In genomic region chr17:44308865-44309264, GRCh38 we compare ENCODE assay signal across 1 cellular context.
TF ChIP-seq lines count a peak whose summit lies in the region.

No MANE protein-coding gene starts in this region.

TF ChIP-seq in A549, 52 proteins besides CTCF, POLR2A, EP300 and RAD21 (continued from another document):
- TF ChIP-seq PBX3 (IDR thresholded peaks at IDR 0.05) (no peak), RCOR1 (IDR thresholded peaks at IDR 0.05; ENCODE audit: low read depth, low read length) (no peak), NR3C1 (IDR thresholded peaks at IDR 0.05) (no peak), KDM5A (IDR thresholded peaks at IDR 0.05) (no peak), CBX8 (IDR thresholded peaks at IDR 0.05) (no peak), ELK1 (IDR thresholded peaks at IDR 0.05; ENCODE audit: low read depth, low read length) (no peak), TP53 (CRISPR knock-in tag; IDR thresholded peaks at IDR 0.05) (no peak), MYC (IDR thresholded peaks at IDR 0.05; ENCODE audit: borderline replicate concordance, low read length) (no peak)
